Comparison of ENCODE assay signal across 16 cellular contexts in genomic region chr1:173295391-173295790, GRCh38.
"Had no signal": no experiment of that assay in that cellular context is flagged by ENCODE, and none has a peak within 500 bp of the region (broad histone marks: within the 10 kb centered on the region; RNA-seq: fewer than 3 reads in every experiment).

No MANE protein-coding gene starts in this region.

- DNase-seq: activated CD4-positive, alpha-beta T cell treated with anti-CD3 and anti-CD28 coated beads for 1 hour; activated CD4-positive, alpha-beta T cell treated with anti-CD3 and anti-CD28 coated beads, Interleukin-2, amount 50 U/mL, for 48 hours; activated T-cell treated with anti-CD3 and anti-CD28 coated beads, Interleukin-2, amount 50 U/mL, for 1 hour; amniotic stem cell; effector memory CD4-positive, alpha-beta T cell; kidney; left lung; mucosa of descending colon; natural killer cell; small intestine; stimulated activated naive CD8-positive, alpha-beta T cell treated with anti-CD3 and anti-CD28 coated beads, Interleukin-15, amount 100 ng/mL, for 72 hours; testis; upper lobe of right lung had no signal

- H3K4me3 Mint-ChIP-seq: activated naive CD4-positive, alpha-beta T cell treated with anti-CD3 and anti-CD28 coated beads, Interleukin-2, amount 50 U/mL, for 24 hours; brain; natural killer cell; stimulated activated naive CD8-positive, alpha-beta T cell treated with anti-CD3 and anti-CD28 coated beads, Interleukin-15, amount 100 ng/mL, for 72 hours had no signal

- H3K4me1 Mint-ChIP-seq: brain had no signal

- H3K4me1 ChIP-seq: left lung, right atrium auricular region, testis, upper lobe of right lung had no signal

- H3K36me3 Mint-ChIP-seq: brain had no signal

- H3K4me3 ChIP-seq: left lung, mucosa of descending colon, right atrium auricular region, testis, upper lobe of right lung had no signal

- H3K27ac Mint-ChIP-seq: activated naive CD4-positive, alpha-beta T cell treated with anti-CD3 and anti-CD28 coated beads, Interleukin-2, amount 50 U/mL, for 24 hours; brain; natural killer cell; stimulated activated naive CD8-positive, alpha-beta T cell treated with anti-CD3 and anti-CD28 coated beads, Interleukin-15, amount 100 ng/mL, for 72 hours had no signal

- FAIRE-seq: kidney, small intestine had no signal

- H3K27me3 ChIP-seq: left lung, right atrium auricular region, testis, upper lobe of right lung had no signal

- H3K9me3 ChIP-seq: left lung, mucosa of descending colon, right atrium auricular region, testis, upper lobe of right lung had no signal

- H3K27ac ChIP-seq: right atrium auricular region, testis, upper lobe of right lung had no signal

- H3K36me3 ChIP-seq: left lung, right atrium auricular region, upper lobe of right lung had no signal

- H3K9me3 Mint-ChIP-seq: natural killer cell had no signal
